Comparison of ENCODE assay signal across 9 cellular contexts in the genomic region with DNA sequence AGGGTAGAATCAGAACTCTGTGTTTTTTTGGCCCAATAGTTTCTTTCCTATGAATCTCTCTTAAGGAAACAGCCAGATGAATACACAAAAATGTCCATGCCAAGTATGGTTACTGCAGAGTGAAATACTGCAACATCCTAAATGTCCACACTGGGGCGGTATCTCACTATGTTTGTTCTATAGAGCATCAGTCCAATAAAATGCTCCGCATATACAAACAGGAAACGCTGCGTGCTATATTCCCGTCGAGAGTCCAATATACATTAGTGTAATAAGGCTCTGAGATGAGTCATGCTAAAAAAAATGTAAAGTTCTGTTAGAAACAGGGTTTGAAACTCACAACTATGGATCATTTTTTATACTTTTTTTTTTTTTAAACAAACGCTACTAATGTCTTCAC.
A peak's percentile ranks its signal among the peaks of the same experiment; 100 is the strongest.
DNase-seq lines count a peak whose midpoint lies in the region; ATAC-seq and TF ChIP-seq lines count a peak whose summit lies in the region.
"Had no signal": no experiment of that assay in that cellular context is flagged by ENCODE, and none has a peak within 500 bp of the region (broad histone marks: within the 10 kb centered on the region; RNA-seq: fewer than 3 reads in every experiment).

No MANE protein-coding gene starts in this region.

- H3K4me2 ChIP-seq in OCI-LY7 (ENCODE audit: low read length): no peak overlapping the region
- no peak overlapping the region for H3K4me2 ChIP-seq in mammary epithelial cell (ENCODE audit: insufficient read depth, low read depth, low read length)

- H2AFZ ChIP-seq in OCI-LY7 (ENCODE audit: low read length): no peak overlapping the region
- H2AFZ ChIP-seq in mammary epithelial cell (ENCODE audit: low read depth, low read length): no peak overlapping the region

- POLR2A ChIA-PET in Caco-2 (lab: Charles Lee) (no interaction called here), OCI-LY7 (lab: Charles Lee) (no interaction called here)

- H3K27ac ChIP-seq in OCI-LY7 (ENCODE audit: low read depth, low read length, poor library complexity, severe bottlenecking) (no peak overlapping the region), mammary epithelial cell (ENCODE audit: insufficient read depth, low read depth, low read length) (no peak overlapping the region)
- H3K27ac ChIP-seq: skin epidermis had no signal

- no peaks in the 10 kb centered on the region for H3K36me3 ChIP-seq in Caco-2 (ENCODE audit: control insufficient read depth, insufficient read depth, low read length)
- no peaks in the 10 kb centered on the region for H3K36me3 ChIP-seq in OCI-LY7 (ENCODE audit: insufficient read depth, low read length)
- no peaks in the 10 kb centered on the region for H3K36me3 ChIP-seq in mammary epithelial cell (ENCODE audit: insufficient read depth, low read length)

- no peak overlapping the region for H3K27ac Mint-ChIP-seq in Caco-2 (ENCODE audit: unreplicated experiment)

- DNase-seq in Caco-2: peak; percentile 32 to 35
- DNase-seq in OCI-LY7 (ENCODE audit: low spot score): peak; percentile 35
- DNase-seq in mammary epithelial cell: peak; percentile 30
- peak; percentile 48 to 60 for DNase-seq in lung microvascular endothelial cell (ENCODE audit: low read depth in 2 of 2)
- DNase-seq in activated CD4-positive, CD25-positive, alpha-beta regulatory T cell (lab: John Stamatoyannopoulos, UW): no peak

- dilution Hi-C loops in mammary epithelial cell (cut with HindIII; ENCODE audit: low sequenced_read_pairs): no loop called here

- no peak overlapping the region for H3K9ac ChIP-seq in mammary epithelial cell (ENCODE audit: insufficient read depth, low read length)

- no peaks in the 10 kb centered on the region for H3K36me3 Mint-ChIP-seq in Caco-2 (ENCODE audit: insufficient read depth, unreplicated experiment)

- H3K27me3 Mint-ChIP-seq in Caco-2 (ENCODE audit: insufficient read depth, unreplicated experiment): peaks cover 6% of the 10 kb centered on the region

- 14% methylated on average over 7 of the region's 7 CpGs for WGBS in mammary epithelial cell (ENCODE audit: low coverage, missing lambda C conversion rate)

- H3K9me3 ChIP-seq in Caco-2: no peaks in the 10 kb centered on the region
- no peaks in the 10 kb centered on the region for H3K9me3 ChIP-seq in OCI-LY7 (ENCODE audit: low read length)
- no peaks in the 10 kb centered on the region for H3K9me3 ChIP-seq in mammary epithelial cell (replicated peaks; ENCODE audit: insufficient read depth, low read length)

- in situ Hi-C loops in mammary epithelial cell (cut with MboI; ENCODE audit: low sequenced_read_pairs in 2 of 2): loop anchor here (10.0 to 25.0 kb wide), 2 partner anchors 659 to 661 kb away; no protein-coding TSS in a partner anchor

- H3K79me2 ChIP-seq in OCI-LY7 (ENCODE audit: insufficient read depth, low read depth, low read length) (no peaks in the 10 kb centered on the region), mammary epithelial cell (ENCODE audit: insufficient read depth, low read length) (no peaks in the 10 kb centered on the region)

- intact Hi-C loops in Caco-2 (cut with micrococcal nuclease; ENCODE audit: unreplicated experiment) (loop anchor here (1.0 to 10.0 kb wide), 3 partner anchors 249 to 699 kb away; no protein-coding TSS in a partner anchor), OCI-LY7 (cut with micrococcal nuclease; ENCODE audit: unreplicated experiment) (loop anchor here (5.0 kb wide), 1 partner anchor 656 kb away; no protein-coding TSS in a partner anchor), mammary epithelial cell (cut with micrococcal nuclease) (loop anchor here (1.0 to 5.0 kb wide), 3 partner anchors 657 to 826 kb away; no protein-coding TSS in a partner anchor)

- no TSS peak for BruUV-seq in Caco-2 (replicated peaks; lab: Mats Ljungman, UMichigan)
- no TSS peak for BruUV-seq in OCI-LY7 (replicated peaks; lab: Mats Ljungman, UMichigan)
- no TSS peak for BruUV-seq in mammary epithelial cell (replicated peaks; lab: Mats Ljungman, UMichigan)

- CTCF ChIA-PET in Caco-2 (lab: Charles Lee): no interaction called here
- CTCF ChIA-PET in OCI-LY7 (lab: Charles Lee; ENCODE audit: unreplicated experiment): no interaction called here
- CTCF ChIA-PET in mammary epithelial cell (lab: Charles Lee; ENCODE audit: low non-redundant PET): no interaction called here

- H3K27me3 ChIP-seq in Caco-2 (replicated peaks; ENCODE audit: control insufficient read depth, insufficient read depth, low read length) (no peaks in the 10 kb centered on the region), mammary epithelial cell (ENCODE audit: insufficient read depth, low read length) (no peaks in the 10 kb centered on the region)

- TF ChIP-seq CTCF in Caco-2 (IDR thresholded peaks at IDR 0.05; ENCODE audit: insufficient read depth in 1 of 2, low read depth in 1 of 2, low read length in 1 of 2, severe bottlenecking in 1 of 2, unreplicated experiment in 1 of 2): peak in 1 of 2 experiments; percentile 43
- TF ChIP-seq CTCF in OCI-LY7 (conservative IDR thresholded peaks at IDR 0.05; ENCODE audit: low read length): peak; percentile 73
- TF ChIP-seq CTCF in mammary epithelial cell (conservative IDR thresholded peaks at IDR 0.05 in 1 of 2, IDR thresholded peaks at IDR 0.05 in 1 of 2; ENCODE audit: extremely low read depth in 1 of 2, insufficient read depth in 1 of 2, low read depth in 1 of 2, low read length in 2 of 2): peak; percentile 66 to 68

- ATAC-seq in GM18858 (IDR thresholded peaks at IDR 0.05; ENCODE audit: unreplicated experiment): peak; percentile 85
- peak; percentile 81 for ATAC-seq in HG03520 (IDR thresholded peaks at IDR 0.05; ENCODE audit: unreplicated experiment)
- ATAC-seq in GM21737 (IDR thresholded peaks at IDR 0.05; ENCODE audit: unreplicated experiment): no peak

- H3K4me3 Mint-ChIP-seq in Caco-2 (ENCODE audit: unreplicated experiment): no peak overlapping the region

- H3K9me3 Mint-ChIP-seq in Caco-2 (ENCODE audit: unreplicated experiment): no peaks in the 10 kb centered on the region

- H3K4me1 Mint-ChIP-seq in Caco-2 (ENCODE audit: low read depth, unreplicated experiment): no peaks in the 10 kb centered on the region

- H3K4me1 ChIP-seq in Caco-2 (no peaks in the 10 kb centered on the region), OCI-LY7 (ENCODE audit: insufficient read depth, low read length, poor library complexity, severe bottlenecking) (no peaks in the 10 kb centered on the region), mammary epithelial cell (ENCODE audit: insufficient read depth, low read length) (no peaks in the 10 kb centered on the region)

- no peaks in the 10 kb centered on the region for H4K20me1 ChIP-seq in OCI-LY7 (ENCODE audit: insufficient read depth, low read length)
- H4K20me1 ChIP-seq in mammary epithelial cell (ENCODE audit: insufficient read depth, low read length): no peaks in the 10 kb centered on the region

- no peaks in the 10 kb centered on the region for H3K9me2 ChIP-seq in OCI-LY7 (ENCODE audit: insufficient read depth, low read length)

- no peak overlapping the region for H3K4me3 ChIP-seq in Caco-2 (ENCODE audit: low read depth, low read length)
- H3K4me3 ChIP-seq in OCI-LY7 (ENCODE audit: low read depth, low read length, poor library complexity, severe bottlenecking): no peak overlapping the region
- H3K4me3 ChIP-seq in mammary epithelial cell (replicated peaks in 1 of 3; ENCODE audit: insufficient read depth in 1 of 3, low read depth in 2 of 3, low read length in 3 of 3): no peak overlapping the region
- H3K4me3 ChIP-seq: skin epidermis had no signal

Comparison
In these comparisons a context has a peak if more than half of its experiments do, and no peak if none do; other contexts are left out.
1. DNase-seq: peak in Caco-2 (2 of 2), OCI-LY7 (single experiment), mammary epithelial cell (single experiment) and lung microvascular endothelial cell (2 of 2); none in activated CD4-positive, CD25-positive, alpha-beta regulatory T cell (0 of 4).